1 cellular context compared by ENCODE assay signal in the genomic region with DNA sequence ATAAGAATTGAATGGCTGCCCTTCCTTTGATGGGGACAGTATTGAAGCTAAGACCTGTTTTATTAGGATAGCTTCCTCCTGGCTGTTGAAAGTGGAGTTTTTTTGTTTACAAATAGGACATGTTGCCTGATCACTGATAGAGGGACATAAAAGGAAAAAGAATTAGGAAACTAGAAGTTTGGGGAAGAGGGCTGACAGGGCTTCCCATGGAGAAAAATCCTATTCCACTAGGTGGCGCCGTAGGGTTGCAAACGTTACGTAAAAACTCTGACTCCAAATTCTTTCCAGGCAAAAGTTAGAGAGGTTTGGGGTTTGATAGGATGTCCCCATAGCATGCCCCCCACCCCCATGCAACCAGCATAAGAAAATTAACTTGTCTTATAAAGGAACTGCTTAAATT.
TF ChIP-seq lines count a peak whose summit lies in the region.

No MANE protein-coding gene starts in this region.

TF ChIP-seq in Ishikawa, 13 proteins besides CTCF, POLR2A, EP300 and RAD21 (continued from another document):
- TF ChIP-seq REST (IDR thresholded peaks at IDR 0.05; ENCODE audit: low read depth) = no peak
- no peak for TF ChIP-seq TAF1 (IDR thresholded peaks at IDR 0.05; ENCODE audit: low read depth)
- no peak for TF ChIP-seq CREB1 (IDR thresholded peaks at IDR 0.05; ENCODE audit: low read depth)
- TF ChIP-seq CEBPB (IDR thresholded peaks at IDR 0.05) = no peak
- TF ChIP-seq USF1 (IDR thresholded peaks at IDR 0.05) = no peak
- no peak for TF ChIP-seq YY1 (IDR thresholded peaks at IDR 0.05; ENCODE audit: low read depth)
- TF ChIP-seq MAX (IDR thresholded peaks at IDR 0.05) = no peak
- no peak for TF ChIP-seq NFIC (IDR thresholded peaks at IDR 0.05)
- no peak for TF ChIP-seq TCF12 (IDR thresholded peaks at IDR 0.05; ENCODE audit: low read depth)
- no peak for TF ChIP-seq ZBTB7A (IDR thresholded peaks at IDR 0.05; ENCODE audit: low read depth)
TF ChIP-seq in Ishikawa: peak in this region for 0.
